ENCODE assay signal across 1 cellular context in genomic region chr16:85471469-85472431, GRCh38.
A peak's percentile ranks its signal among the peaks of the same experiment; 100 is the strongest.
TF ChIP-seq lines count a peak whose summit lies in the region.

No MANE protein-coding gene starts in this region.

TF ChIP-seq in K562, 482 proteins besides CTCF, POLR2A, EP300 and RAD21:
- no peak for TF ChIP-seq REST (CRISPR knock-in tag; IDR thresholded peaks at IDR 0.05; ENCODE audit: low read depth)
- TF ChIP-seq, protein P1, sequence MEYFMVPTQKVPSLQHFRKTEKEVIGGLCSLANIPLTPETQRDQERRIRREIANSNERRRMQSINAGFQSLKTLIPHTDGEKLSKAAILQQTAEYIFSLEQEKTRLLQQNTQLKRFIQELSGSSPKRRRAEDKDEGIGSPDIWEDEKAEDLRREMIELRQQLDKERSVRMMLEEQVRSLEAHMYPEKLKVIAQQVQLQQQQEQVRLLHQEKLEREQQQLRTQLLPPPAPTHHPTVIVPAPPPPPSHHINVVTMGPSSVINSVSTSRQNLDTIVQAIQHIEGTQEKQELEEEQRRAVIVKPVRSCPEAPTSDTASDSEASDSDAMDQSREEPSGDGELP (CRISPR knock-in tag; IDR thresholded peaks at IDR 0.05; ENCODE audit: borderline replicate concordance) = no peak
- no peak for TF ChIP-seq NR2C2 (CRISPR knock-in tag; IDR thresholded peaks at IDR 0.05)
- no peak for TF ChIP-seq NR2C2 (tag; IDR thresholded peaks at IDR 0.05)
- no peak for TF ChIP-seq CBX3 (IDR thresholded peaks at IDR 0.05; ENCODE audit: borderline replicate concordance in 1 of 2, low read length in 2 of 2)
- no peak for TF ChIP-seq ZBTB12 (CRISPR knock-in tag; IDR thresholded peaks at IDR 0.05)
- no peak for TF ChIP-seq NFATC3 (IDR thresholded peaks at IDR 0.05)
- TF ChIP-seq NRF1 (conservative IDR thresholded peaks at IDR 0.05 in 1 of 2, IDR thresholded peaks at IDR 0.05 in 1 of 2) = peak in 1 of 2 experiments; percentile 29; a peak in 1 of 4 replicates
- 0 out of 2 replicates have a peak, but pooled peaks have one; percentile 16 for TF ChIP-seq TEAD4 (IDR thresholded peaks at IDR 0.05; ENCODE audit: low read length)
- no peak for TF ChIP-seq TEAD4 (CRISPR knock-in tag; IDR thresholded peaks at IDR 0.05; ENCODE audit: borderline replicate concordance)
- TF ChIP-seq HSF4 (CRISPR knock-in tag; IDR thresholded peaks at IDR 0.05; ENCODE audit: borderline replicate concordance) = no peak
- TF ChIP-seq ZNF324 (CRISPR knock-in tag; IDR thresholded peaks at IDR 0.05) = no peak
- peak; percentile 70 for TF ChIP-seq ZNF263 (CRISPR knock-in tag; IDR thresholded peaks at IDR 0.05; ENCODE audit: borderline replicate concordance)
- no peak for TF ChIP-seq HMG20A (CRISPR knock-in tag; conservative IDR thresholded peaks at IDR 0.05)
- TF ChIP-seq HDAC8 (tag; IDR thresholded peaks at IDR 0.05) = no peak
- TF ChIP-seq ESRRA (IDR thresholded peaks at IDR 0.05; ENCODE audit: borderline replicate concordance, low read depth) = no peak
- no peak for TF ChIP-seq MIER1 (IDR thresholded peaks at IDR 0.05; ENCODE audit: low read depth)
- 0 out of 2 replicates have a peak, but pooled peaks have one; percentile 24 for TF ChIP-seq SP1 (CRISPR knock-in tag; IDR thresholded peaks at IDR 0.05)
- TF ChIP-seq CLOCK (CRISPR knock-in tag; IDR thresholded peaks at IDR 0.05; ENCODE audit: borderline replicate concordance) = no peak
- TF ChIP-seq ZNF644 (tag; IDR thresholded peaks at IDR 0.05; ENCODE audit: low read depth) = no peak
TF ChIP-seq in K562: peak in this region for 4.
